26 cellular contexts compared by ENCODE assay signal in genomic region chr3:87370007-87370406, GRCh38.
DNase-seq lines count a peak whose midpoint lies in the region; ATAC-seq and TF ChIP-seq lines count a peak whose summit lies in the region.
"Had no signal": no experiment of that assay in that cellular context is flagged by ENCODE, and none has a peak within 500 bp of the region (broad histone marks: within the 10 kb centered on the region; RNA-seq: fewer than 3 reads in every experiment).

No MANE protein-coding gene starts in this region.

- H3K9me3 ChIP-seq in left lung: no peaks in the 10 kb centered on the region
- H3K9me3 ChIP-seq: esophagus muscularis mucosa, SJCRH30 had no signal

- ATAC-seq in left lung (peak; percentile 65), HG02588 (IDR thresholded peaks at IDR 0.05; ENCODE audit: unreplicated experiment) (no peak)
- ATAC-seq: activated CD8-positive, alpha-beta T cell treated with anti-CD3 and anti-CD28 coated beads, Interleukin-2, amount 10 ng/mL, durations not matched to agents 7 days and 5 days; CD8-positive, alpha-beta T cell; left colon; stimulated activated memory B cell treated with anti-CD40 and anti-IgM and Interleukin-4, amounts not matched to agents 10 μg/mL and 1 μg/mL and 100 μg/mL, for 72 hours; T-cell had no signal

- no peak overlapping the region for H3K27ac ChIP-seq in left lung
- H3K27ac ChIP-seq: esophagus muscularis mucosa, KMS-11, SJCRH30 had no signal

- no peak for TF ChIP-seq POLR2A in erythroblast (IDR thresholded peaks at IDR 0.05; ENCODE audit: low read length)

- no peaks in the 10 kb centered on the region for H3K27me3 ChIP-seq in left lung
- H3K27me3 ChIP-seq: esophagus muscularis mucosa, SJCRH30 had no signal

- DNase-seq in NCI-H1417 (lab: John Stamatoyannopoulos, UW) (peak; percentile 13 to 76 (median 68)), NCI-H1417 treated with DMSO at 0.1 percent for 48 hours (lab: John Stamatoyannopoulos, UW) (no peak), NCI-H187 (lab: John Stamatoyannopoulos, UW) (peak; percentile 2 to 57), NCI-H510A (lab: John Stamatoyannopoulos, UW) (peak; percentile 25), left lung (no peak), erythroblast (lab: John Stamatoyannopoulos, UW) (no peak), DMS 273 (lab: John Stamatoyannopoulos, UW; ENCODE audit: unreplicated experiment) (no peak)
- DNase-seq: 8988T; activated CD4-positive, CD25-positive, alpha-beta regulatory T cell treated with anti-CD3 and anti-CD28 coated beads, Interleukin-2, amount 50 U/mL, for 72 hours; activated CD8-positive, alpha-beta T cell treated with anti-CD3 and anti-CD28 coated beads, Interleukin-2, amount 10 ng/mL, durations not matched to agents 7 days and 5 days; activated effector memory CD4-positive, alpha-beta T cell treated with Interleukin-2 at 50 U/mL for 16 hours; activated naive CD8-positive, alpha-beta T cell treated with anti-CD3 and anti-CD28 coated beads, Interleukin-2, amount 10 ng/mL, durations not matched to agents 7 days and 5 days; activated T-cell treated with anti-CD3 and anti-CD28 coated beads for 4 hours; CD8-positive, alpha-beta T cell; effector CD8-positive, alpha-beta T cell; foreskin melanocyte; left colon; naive B cell; retina; T-cell had no signal

- H3K4me3 ChIP-seq in left lung: no peak overlapping the region
- H3K4me3 ChIP-seq: esophagus muscularis mucosa, SJCRH30, smooth muscle cell had no signal

- intact Hi-C loops in left lung (cut with DNase I): no loop called here

- H3K4me1 ChIP-seq in left lung: no peaks in the 10 kb centered on the region
- H3K4me1 ChIP-seq: esophagus muscularis mucosa, SJCRH30 had no signal

- no peak for TF ChIP-seq CTCF in left lung (IDR thresholded peaks at IDR 0.05)

- H3K36me3 ChIP-seq in left lung: no peaks in the 10 kb centered on the region
- H3K36me3 ChIP-seq: esophagus muscularis mucosa, SJCRH30 had no signal

Comparison
In these comparisons a context has a peak if more than half of its experiments do, and no peak if none do; other contexts are left out.
1. DNase-seq: peak in NCI-H1417 (3 of 3), NCI-H187 (2 of 2) and NCI-H510A (single experiment); none in NCI-H1417 treated with DMSO at 0.1 percent for 48 hours (single experiment), left lung (0 of 2), erythroblast (0 of 2) and DMS 273 (single experiment).